11 cellular contexts compared by ENCODE assay signal in genomic region chr1:7785108-7785507, GRCh38. TPM values are rescaled to one million over a fixed set of nuclear protein-coding genes. Genes with fewer than 3 reads are reported as not detected.
DNase-seq lines count a peak whose midpoint lies in the region; ATAC-seq and TF ChIP-seq lines count a peak whose summit lies in the region.
"Had no signal": no experiment of that assay in that cellular context is flagged by ENCODE, and none has a peak within 500 bp of the region (broad histone marks: within the 10 kb centered on the region; RNA-seq: fewer than 3 reads in every experiment).

No MANE protein-coding gene starts in this region.

- no peaks in the 10 kb centered on the region for H3K27me3 ChIP-seq in suprapubic skin
- H3K27me3 ChIP-seq: BLaER1 treated with 17β-estradiol and CSF1 and Interleukin-3, amounts not matched to agents 10 nM and 100 nM had no signal

- peaks cover 45% of the 10 kb centered on the region for H3K36me3 ChIP-seq in suprapubic skin

- no peak for TF ChIP-seq POLR2A in suprapubic skin (IDR thresholded peaks at IDR 0.05)

- CTCF ChIA-PET in activated CD8-positive, alpha-beta memory T cell treated with anti-CD3 and anti-CD28 coated beads, Interleukin-2, amount 10 ng/mL, durations not matched to agents 7 days and 5 days (lab: Charles Lee) = interaction anchor here (0.7 kb wide), 1 partner anchor 14 kb away, joined by 3 read pairs; the partner anchor contains the start of gene VAMP3

- H3K27ac ChIP-seq in suprapubic skin = peak overlapping the region; percentile 95

- H3K27me3 Mint-ChIP-seq in activated CD8-positive, alpha-beta memory T cell treated with anti-CD3 and anti-CD28 coated beads, Interleukin-2, amount 10 ng/mL, durations not matched to agents 7 days and 5 days = peaks cover 8% of the 10 kb centered on the region
- no peaks in the 10 kb centered on the region for H3K27me3 Mint-ChIP-seq in activated T-helper 17 cell treated with anti-CD3 and anti-CD28 coated beads, Interleukin-2, amount 50 U/mL, for 72 hours
- H3K27me3 Mint-ChIP-seq: memory B cell had no signal

- H3K9me3 Mint-ChIP-seq in activated CD8-positive, alpha-beta memory T cell treated with anti-CD3 and anti-CD28 coated beads, Interleukin-2, amount 10 ng/mL, durations not matched to agents 7 days and 5 days (ENCODE audit: low read depth) = peaks cover 7% of the 10 kb centered on the region
- H3K9me3 Mint-ChIP-seq in activated T-helper 17 cell treated with anti-CD3 and anti-CD28 coated beads, Interleukin-2, amount 50 U/mL, for 72 hours = peaks cover 4% of the 10 kb centered on the region

- H3K36me3 Mint-ChIP-seq in activated CD8-positive, alpha-beta memory T cell treated with anti-CD3 and anti-CD28 coated beads, Interleukin-2, amount 10 ng/mL, durations not matched to agents 7 days and 5 days = peaks cover 16% of the 10 kb centered on the region
- H3K36me3 Mint-ChIP-seq in activated T-helper 17 cell treated with anti-CD3 and anti-CD28 coated beads, Interleukin-2, amount 50 U/mL, for 72 hours (ENCODE audit: low read depth) = peaks cover 32% of the 10 kb centered on the region

- H3K4me3 Mint-ChIP-seq in activated CD8-positive, alpha-beta memory T cell treated with anti-CD3 and anti-CD28 coated beads, Interleukin-2, amount 10 ng/mL, durations not matched to agents 7 days and 5 days = peak overlapping the region; percentile 46
- peak overlapping the region; percentile 19 for H3K4me3 Mint-ChIP-seq in activated T-helper 17 cell treated with anti-CD3 and anti-CD28 coated beads, Interleukin-2, amount 50 U/mL, for 72 hours
- H3K4me3 Mint-ChIP-seq: memory B cell had no signal

- no peak for TF ChIP-seq CTCF in suprapubic skin (IDR thresholded peaks at IDR 0.05)

- peak overlapping the region; percentile 79 for H3K4me3 ChIP-seq in suprapubic skin

- H3K27ac Mint-ChIP-seq in activated CD8-positive, alpha-beta memory T cell treated with anti-CD3 and anti-CD28 coated beads, Interleukin-2, amount 10 ng/mL, durations not matched to agents 7 days and 5 days = no peak overlapping the region
- H3K27ac Mint-ChIP-seq in activated T-helper 17 cell treated with anti-CD3 and anti-CD28 coated beads, Interleukin-2, amount 50 U/mL, for 72 hours = no peak overlapping the region
- H3K27ac Mint-ChIP-seq: memory B cell had no signal

- H3K4me1 Mint-ChIP-seq in activated CD8-positive, alpha-beta memory T cell treated with anti-CD3 and anti-CD28 coated beads, Interleukin-2, amount 10 ng/mL, durations not matched to agents 7 days and 5 days = peaks cover 31% of the 10 kb centered on the region
- peaks cover 18% of the 10 kb centered on the region for H3K4me1 Mint-ChIP-seq in activated T-helper 17 cell treated with anti-CD3 and anti-CD28 coated beads, Interleukin-2, amount 50 U/mL, for 72 hours

- no peaks in the 10 kb centered on the region for H3K9me3 ChIP-seq in suprapubic skin

- TF ChIP-seq EP300 in suprapubic skin (IDR thresholded peaks at IDR 0.05) = no peak

- H3K4me1 ChIP-seq in suprapubic skin = peaks cover 50% of the 10 kb centered on the region

- no peak for DNase-seq in activated CD8-positive, alpha-beta memory T cell treated with anti-CD3 and anti-CD28 coated beads, Interleukin-2, amount 10 ng/mL, durations not matched to agents 7 days and 5 days
- DNase-seq in activated CD8-positive, alpha-beta memory T cell treated with anti-CD3 and anti-CD28 coated beads for 24 hours = no peak
- peak; percentile 9 for DNase-seq in left kidney (ENCODE audit: low read depth, low spot score)
- no peak for DNase-seq in suprapubic skin (ENCODE audit: low spot score in 2 of 2)
- no peak for DNase-seq in NCI-H1105 treated with DMSO at 0.1 percent for 48 hours (lab: John Stamatoyannopoulos, UW)
- DNase-seq in NCI-H524 treated with DMSO at 0.1 percent for 48 hours (lab: John Stamatoyannopoulos, UW) = no peak
- DNase-seq in NAMALWA (ENCODE audit: low spot score) = no peak
- DNase-seq: NCI-H1930 had no signal

- WGBS in suprapubic skin = 73% methylated on average over 7 of the region's 7 CpGs

- no peak for ATAC-seq in activated CD8-positive, alpha-beta memory T cell treated with anti-CD3 and anti-CD28 coated beads, Interleukin-2, amount 10 ng/mL, durations not matched to agents 7 days and 5 days
- no peak for ATAC-seq in activated T-helper 17 cell treated with anti-CD3 and anti-CD28 coated beads, Interleukin-2, amount 50 U/mL, for 72 hours (replicated peaks)

RNA-seq across cellular contexts. Expression of gene PER3, which starts 1.0 kb away (rescaled TPM):
- 1 to 10 TPM; 3.2 to 4.1 TPM for total RNA-seq in activated CD8-positive, alpha-beta memory T cell treated with anti-CD3 and anti-CD28 coated beads, Interleukin-2, amount 10 ng/mL, durations not matched to agents 7 days and 5 days
- total RNA-seq in activated T-helper 17 cell treated with anti-CD3 and anti-CD28 coated beads, Interleukin-2, amount 50 U/mL, for 72 hours = 1 to 10 TPM; 3.1 to 4.8 TPM
- total RNA-seq in suprapubic skin = 10 to 100 TPM in 3 of 4 donors, 1 to 10 TPM in 1; 9.2 to 46.0 (median 19.1) TPM

RNA-seq across cellular contexts. Expression of gene VAMP3, which starts 14.0 kb away (rescaled TPM):
- total RNA-seq in activated CD8-positive, alpha-beta memory T cell treated with anti-CD3 and anti-CD28 coated beads, Interleukin-2, amount 10 ng/mL, durations not matched to agents 7 days and 5 days = 10 to 100 TPM; 25.7 to 33.1 TPM
- total RNA-seq in activated T-helper 17 cell treated with anti-CD3 and anti-CD28 coated beads, Interleukin-2, amount 50 U/mL, for 72 hours = 10 to 100 TPM; 22.3 to 24.9 TPM
- total RNA-seq in suprapubic skin = 10 to 100 TPM; 62.8 to 79.9 (median 76.4) TPM
